ENCODE assay signal across 1 cellular context in genomic region chr2:26722911-26723310, GRCh38.
TF ChIP-seq lines count a peak whose summit lies in the region.

No MANE protein-coding gene starts in this region.

TF ChIP-seq in HCT116, 20 proteins besides CTCF, POLR2A, EP300 and RAD21:
- no peak for TF ChIP-seq SP1 (IDR thresholded peaks at IDR 0.05; ENCODE audit: low read depth)
- no peak for TF ChIP-seq CEBPB (IDR thresholded peaks at IDR 0.05; ENCODE audit: low read depth)
- no peak for TF ChIP-seq EGR1 (IDR thresholded peaks at IDR 0.05; ENCODE audit: low read depth)
- TF ChIP-seq POLR2AphosphoS5 (IDR thresholded peaks at IDR 0.05; ENCODE audit: low read depth, low read length): no peak
- no peak for TF ChIP-seq REST (IDR thresholded peaks at IDR 0.05; ENCODE audit: low read depth)
- TF ChIP-seq EZH2phosphoT487 (IDR thresholded peaks at IDR 0.05; ENCODE audit: borderline replicate concordance): no peak
- TF ChIP-seq CBX3 (IDR thresholded peaks at IDR 0.05; ENCODE audit: low read depth): no peak
- no peak for TF ChIP-seq ZFX (IDR thresholded peaks at IDR 0.05)
- TF ChIP-seq SIN3A (IDR thresholded peaks at IDR 0.05; ENCODE audit: low read depth): no peak
- no peak for TF ChIP-seq ZBTB33 (IDR thresholded peaks at IDR 0.05; ENCODE audit: extremely low read depth, insufficient replicate concordance, low read length)
- no peak for TF ChIP-seq FOSL1 (IDR thresholded peaks at IDR 0.05; ENCODE audit: low read depth)
- TF ChIP-seq ELF1 (IDR thresholded peaks at IDR 0.05; ENCODE audit: borderline replicate concordance, low read depth): no peak
- no peak for TF ChIP-seq ATF3 (IDR thresholded peaks at IDR 0.05)
